8 cellular contexts compared by ENCODE assay signal in the genomic region with DNA sequence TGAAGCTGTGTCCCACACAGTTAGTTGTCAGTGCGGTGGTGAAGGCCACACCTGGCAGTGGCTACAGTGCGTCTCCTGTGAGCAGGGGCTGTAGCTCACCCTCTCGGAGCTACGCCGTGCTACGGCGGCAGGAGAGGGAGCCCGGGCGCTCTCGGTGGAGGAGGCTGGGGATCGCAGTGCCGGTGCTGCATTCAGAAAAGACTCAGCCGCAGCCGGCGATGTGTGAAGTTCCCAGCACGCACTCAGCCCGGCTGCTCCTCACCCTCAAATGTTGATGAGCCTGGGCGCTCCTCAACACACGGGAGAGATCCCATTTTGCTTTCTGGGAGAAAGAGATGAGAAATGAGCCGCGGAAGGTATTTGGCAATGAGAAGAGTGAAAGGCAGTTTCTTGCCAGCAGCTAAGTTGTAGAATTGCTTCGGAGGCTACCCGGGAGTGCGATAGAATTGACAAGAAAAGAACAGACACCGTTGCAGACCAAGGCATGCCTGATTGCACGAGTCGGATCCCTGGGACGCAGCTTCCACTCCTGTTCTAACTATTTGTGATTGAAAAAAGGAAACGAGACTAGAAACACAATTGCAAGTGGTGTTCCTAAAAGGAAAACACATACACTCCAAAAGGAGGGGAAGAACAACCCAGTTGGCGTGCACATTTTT. TPM values are rescaled to one million over a fixed set of nuclear protein-coding genes. Genes with fewer than 3 reads are reported as not detected.
DNase-seq lines count a peak whose midpoint lies in the region; ATAC-seq and TF ChIP-seq lines count a peak whose summit lies in the region.

A gene (plus strand): TSS at position 194 of the 659 bp plus-strand sequence. CDS start 34,463 bp downstream, outside the sequence.

- peak within 1 kb of the TSS; percentile 48; the same call in 1 of the 2 replicates for H3K9ac ChIP-seq in ES-I3 (ENCODE audit: low read depth, low read length)

- H3K27me3 ChIP-seq in gastroesophageal sphincter, result no peaks in the 10 kb centered on the region

- peak; percentile 60 for DNase-seq in NCI-H748 (lab: John Stamatoyannopoulos, UW; ENCODE audit: unreplicated experiment)
- DNase-seq in occipital lobe (lab: John Stamatoyannopoulos, UW), result peak; percentile 61
- no peak for DNase-seq in lower leg skin (ENCODE audit: low spot score in 2 of 2)

- H3K4me1 ChIP-seq in ES-I3 (ENCODE audit: insufficient read depth, low read length) (no peaks in the 10 kb centered on the region), gastroesophageal sphincter (peaks cover 0 to 16% (median 2%) of the 10 kb centered on the region in 3 donors)

- H3K36me3 ChIP-seq in ES-I3 (ENCODE audit: insufficient read depth, low read length) (no peaks in the 10 kb centered on the region), gastroesophageal sphincter (no peaks in the 10 kb centered on the region)

- TF ChIP-seq CTCF in gastroesophageal sphincter (IDR thresholded peaks at IDR 0.05), result no peak
- no peak for TF ChIP-seq CTCF in lower leg skin (IDR thresholded peaks at IDR 0.05)

- ATAC-seq in gastroesophageal sphincter (peak; percentile 53), HG02970 (IDR thresholded peaks at IDR 0.05; ENCODE audit: low FRiP score, unreplicated experiment) (no peak), GM19035 (IDR thresholded peaks at IDR 0.05; ENCODE audit: unreplicated experiment) (no peak), HG03095 (IDR thresholded peaks at IDR 0.05; ENCODE audit: unreplicated experiment) (no peak)

- no peak for TF ChIP-seq EP300 in gastroesophageal sphincter (IDR thresholded peaks at IDR 0.05)

- TF ChIP-seq POLR2A in gastroesophageal sphincter (IDR thresholded peaks at IDR 0.05), result no peak
- TF ChIP-seq POLR2A in lower leg skin (IDR thresholded peaks at IDR 0.05), result no peak

- 3 to 4% methylated on average over 9 to 12 of the region's 30 CpGs for WGBS in gastroesophageal sphincter (ENCODE audit: low coverage in 1 of 2), 2 donors
- WGBS in lower leg skin, 2 donors, result 0 to 2% methylated on average over 20 of the region's 30 CpGs

- H3K4me3 ChIP-seq in gastroesophageal sphincter (peak within 1 kb of the TSS; percentile 8 to 43), lower leg skin (ENCODE audit: low read depth, poor library complexity, severe bottlenecking) (no peak within 1 kb of the TSS)

- H3K9me3 ChIP-seq in ES-I3 (ENCODE audit: control insufficient read depth, insufficient read depth, low read length) (no peaks in the 10 kb centered on the region), gastroesophageal sphincter (no peaks in the 10 kb centered on the region)

- intact Hi-C loops in lower leg skin (cut with DNase I; ENCODE audit: low total_unique reads), result no loop called here

- peak within 1 kb of the TSS in 3 of 4 donors; percentile 1 to 65 (median 34) for H3K27ac ChIP-seq in gastroesophageal sphincter

RNA-seq across cellular contexts. Expression of the gene that starts here (rescaled TPM):
- total RNA-seq in gastroesophageal sphincter (10 to 100 TPM in 1 of 4 donors, 1 to 10 TPM in 2, under 1 TPM in 1; 0.89 to 13.9 (median 2.1) TPM), occipital lobe (47.6 TPM), lower leg skin (under 1 TPM; 0.08 to 0.84 (median 0.18) TPM)

Comparison
In these comparisons a context has a peak if more than half of its experiments do, and no peak if none do; other contexts are left out.
1. DNase-seq: peak in NCI-H748 (single experiment) and occipital lobe (single experiment); none in lower leg skin (0 of 2).